8 cellular contexts compared by ENCODE assay signal in genomic region chr9:35116898-35117551, GRCh38. TPM values are rescaled to one million over a fixed set of nuclear protein-coding genes. Genes with fewer than 3 reads are reported as not detected.
DNase-seq lines count a peak whose midpoint lies in the region; ATAC-seq and TF ChIP-seq lines count a peak whose summit lies in the region.

No MANE protein-coding gene starts in this region.

- no peaks in the 10 kb centered on the region for H3K36me3 ChIP-seq in GM06990 (ENCODE audit: control insufficient read depth, insufficient read depth, low read length)
- no peaks in the 10 kb centered on the region for H3K36me3 ChIP-seq in adrenal gland (replicated peaks in 1 of 2)
- H3K36me3 ChIP-seq in upper lobe of left lung, result no peaks in the 10 kb centered on the region

- H3K4me3 Mint-ChIP-seq in progenitor cell of endocrine pancreas (ENCODE audit: low read depth), result peak overlapping the region; percentile 89

- H3K27ac ChIP-seq in adrenal gland (peak overlapping the region in 4 of 5 donors; percentile 75 to 83 (median 76)), upper lobe of left lung (peak overlapping the region; percentile 46 to 95 (median 80))

- intact Hi-C loops in adrenal gland (cut with DNase I), result loop anchor here (2.0 to 5.0 kb wide), 4 partner anchors 140 to 360 kb away; no protein-coding TSS in a partner anchor
- intact Hi-C loops in left cardiac atrium (cut with DNase I), result loop anchor here (1.0 to 10.0 kb wide), 6 partner anchors 46 to 488 kb away; partner anchors contain the start of genes TESK1 (in 1 of the 2) and UNC13B (in 1 of the 2)

- no peaks in the 10 kb centered on the region for H3K36me3 Mint-ChIP-seq in progenitor cell of endocrine pancreas (ENCODE audit: insufficient read depth)

- peaks cover 31% of the 10 kb centered on the region for H3K4me1 Mint-ChIP-seq in progenitor cell of endocrine pancreas (ENCODE audit: low read depth)

- ATAC-seq in HG02642 (IDR thresholded peaks at IDR 0.05; ENCODE audit: poor library complexity, unreplicated experiment), result peak; percentile 51
- peak; percentile 76 to 82 for ATAC-seq in left cardiac atrium
- peak; percentile 86 to 94 for ATAC-seq in upper lobe of left lung (ENCODE audit: low FRiP score in 2 of 2)

- H3K4me3 ChIP-seq in GM06990 (replicated peaks; ENCODE audit: low read depth, low read length) (peak overlapping the region; percentile 9; the same call in 1 of the 2 replicates), adrenal gland (peak overlapping the region in 1 of 4 donors; percentile 52), upper lobe of left lung (peak overlapping the region in 3 of 4 donors; percentile 59 to 81 (median 69))

- H3K4me1 ChIP-seq in adrenal gland (replicated peaks in 1 of 2) (peaks cover 26 to 43% of the 10 kb centered on the region in 2 donors), upper lobe of left lung (peaks cover 36 to 48% (median 42%) of the 10 kb centered on the region in 4 donors)

- no peaks in the 10 kb centered on the region for H3K27me3 Mint-ChIP-seq in progenitor cell of endocrine pancreas

- 25 to 31% (median 27%) methylated on average over 28 to 30 of the region's 30 CpGs for WGBS in adrenal gland, 4 donors
- WGBS in upper lobe of left lung, 2 donors, result 29% methylated on average over 29 to 30 of the region's 30 CpGs

- peak; percentile 96 for TF ChIP-seq CTCF in GM06990 (IDR thresholded peaks at IDR 0.05; ENCODE audit: insufficient read depth, low read length, poor library complexity, severe bottlenecking)
- peak; percentile 91 to 97 (median 96) for TF ChIP-seq CTCF in adrenal gland (IDR thresholded peaks at IDR 0.05)
- TF ChIP-seq CTCF in progenitor cell of endocrine pancreas (IDR thresholded peaks at IDR 0.05; ENCODE audit: unreplicated experiment), result peak; percentile 93
- peak; percentile 83 to 93 (median 91) for TF ChIP-seq CTCF in upper lobe of left lung (IDR thresholded peaks at IDR 0.05)

- TF ChIP-seq POLR2A in adrenal gland (IDR thresholded peaks at IDR 0.05) (no peak), upper lobe of left lung (IDR thresholded peaks at IDR 0.05) (no peak)

- H3K27ac Mint-ChIP-seq in progenitor cell of endocrine pancreas, result peak overlapping the region; percentile 96

- H3K9me3 Mint-ChIP-seq in progenitor cell of endocrine pancreas (ENCODE audit: low read depth), result no peaks in the 10 kb centered on the region

- H3K9me3 ChIP-seq in adrenal gland (replicated peaks in 1 of 3), result no peaks in the 10 kb centered on the region
- no peaks in the 10 kb centered on the region for H3K9me3 ChIP-seq in upper lobe of left lung

- H3K27me3 ChIP-seq in GM06990 (replicated peaks; ENCODE audit: control insufficient read depth, insufficient read depth, low read length), result no peaks in the 10 kb centered on the region
- H3K27me3 ChIP-seq in adrenal gland, result no peaks in the 10 kb centered on the region
- no peaks in the 10 kb centered on the region for H3K27me3 ChIP-seq in upper lobe of left lung

- peak; percentile 67 for DNase-seq in GM06990 (ENCODE audit: extremely low read depth, insufficient read length)
- DNase-seq in NCI-H128 (lab: John Stamatoyannopoulos, UW; ENCODE audit: unreplicated experiment), result peak; percentile 88
- peak; percentile 93 for DNase-seq in SW480 (ENCODE audit: low spot score)
- peak; percentile 91 to 97 (median 96) for DNase-seq in adrenal gland
- peak; percentile 93 for DNase-seq in left cardiac atrium
- peak; percentile 78 for DNase-seq in progenitor cell of endocrine pancreas (ENCODE audit: low spot score, unreplicated experiment)
- DNase-seq in upper lobe of left lung, result peak; percentile 60 to 96

- no peak for TF ChIP-seq EP300 in upper lobe of left lung (IDR thresholded peaks at IDR 0.05)

RNA-seq across cellular contexts. Expression of gene ATOSB, which starts 1.4 kb away (rescaled TPM):
- total RNA-seq in adrenal gland (10 to 100 TPM; 12.1 to 20.4 (median 16.4) TPM), left cardiac atrium (10 to 100 TPM; 13.6 to 17.9 TPM), progenitor cell of endocrine pancreas (17.7 and 19.4 TPM in 2 replicates), upper lobe of left lung (10 to 100 TPM; 14.6 to 38.6 (median 29.7) TPM)
- polyA plus RNA-seq in adrenal gland, result 10 to 100 TPM; 18.3 to 51.2 (median 25.3) TPM

RNA-seq across cellular contexts. Expression of gene STOML2, which starts 14.1 kb away (rescaled TPM):
- total RNA-seq in adrenal gland (100 to 1,000 TPM; 132 to 159 (median 142) TPM), left cardiac atrium (10 to 100 TPM; 95.7 to 97.4 TPM), progenitor cell of endocrine pancreas (120 and 121 TPM in 2 replicates), upper lobe of left lung (10 to 100 TPM; 17.4 to 72.8 (median 48.0) TPM)
- 100 to 1,000 TPM in 1 of 3 donors, 10 to 100 TPM in 2; 47.9 to 105 (median 69.2) TPM for polyA plus RNA-seq in adrenal gland

RNA-seq across cellular contexts. Expression of gene PIGO, which starts 20.6 kb away (rescaled TPM):
- total RNA-seq in adrenal gland (10 to 100 TPM; 21.3 to 37.4 (median 32.4) TPM), left cardiac atrium (10 to 100 TPM; 10.9 to 11.5 TPM), progenitor cell of endocrine pancreas (27.3 and 31.5 TPM in 2 replicates), upper lobe of left lung (10 to 100 TPM; 11.5 to 29.0 (median 19.1) TPM)
- 10 to 100 TPM; 24.4 to 28.4 (median 24.9) TPM for polyA plus RNA-seq in adrenal gland

RNA-seq across cellular contexts. Expression of gene FANCG, which starts 37.3 kb away (rescaled TPM):
- total RNA-seq in adrenal gland (10 to 100 TPM in 6 of 8 donors, 1 to 10 TPM in 2; 7.6 to 28.2 (median 12.1) TPM), left cardiac atrium (1 to 10 TPM; 3.7 to 8.2 TPM), progenitor cell of endocrine pancreas (64.7 and 68.7 TPM in 2 replicates), upper lobe of left lung (10 to 100 TPM in 3 of 6 donors, 1 to 10 TPM in 3; 4.7 to 61.8 (median 9.1) TPM)
- 10 to 100 TPM in 2 of 3 donors, 1 to 10 TPM in 1; 5.5 to 31.2 (median 26.5) TPM for polyA plus RNA-seq in adrenal gland

RNA-seq across cellular contexts. Expression of gene VCP, which starts 44.6 kb away (rescaled TPM):
- total RNA-seq in adrenal gland (100 to 1,000 TPM; 193 to 398 (median 251) TPM), left cardiac atrium (100 to 1,000 TPM; 171 to 234 TPM), progenitor cell of endocrine pancreas (320 and 326 TPM in 2 replicates), upper lobe of left lung (100 to 1,000 TPM; 170 to 215 (median 189) TPM)
- polyA plus RNA-seq in adrenal gland, result 100 to 1,000 TPM in 1 of 3 donors, 10 to 100 TPM in 2; 65.1 to 393 (median 73.9) TPM
